12 cellular contexts compared by ENCODE assay signal in genomic region chr3:59660852-59661624, GRCh38.
A peak's percentile ranks its signal among the peaks of the same experiment; 100 is the strongest.
DNase-seq lines count a peak whose midpoint lies in the region; TF ChIP-seq lines count a peak whose summit lies in the region.
"Had no signal": no experiment of that assay in that cellular context is flagged by ENCODE, and none has a peak within 500 bp of the region (broad histone marks: within the 10 kb centered on the region; RNA-seq: fewer than 3 reads in every experiment).

No MANE protein-coding gene starts in this region.

- H3K14ac ChIP-seq in trophoblast cell (ENCODE audit: low read length): no peak overlapping the region

- H4K91ac ChIP-seq in trophoblast cell (ENCODE audit: low read depth, low read length): no peak overlapping the region

- no CpG with 5 or more reads among the region's 9 CpGs for WGBS in trophoblast cell (ENCODE audit: extremely low coverage, insufficient coverage, insufficient read length)

- H3K4ac ChIP-seq in trophoblast cell (ENCODE audit: low read depth, low read length): no peak overlapping the region

- H3K9ac ChIP-seq in trophoblast cell (ENCODE audit: low read length): no peak overlapping the region
- H3K9ac ChIP-seq: BLaER1 treated with 17β-estradiol and CSF1 and Interleukin-3, amounts not matched to agents 10 nM and 100 nM had no signal

- H3K4me2 ChIP-seq in trophoblast cell (ENCODE audit: low read length): no peak overlapping the region
- H3K4me2 ChIP-seq: BLaER1 treated with 17β-estradiol and CSF1 and Interleukin-3, amounts not matched to agents 10 nM and 100 nM had no signal

- no peaks in the 10 kb centered on the region for H3K79me1 ChIP-seq in trophoblast cell (ENCODE audit: low read length)

- no peak for TF ChIP-seq RAD21 in Ishikawa (IDR thresholded peaks at IDR 0.05; ENCODE audit: low read depth)

- H3K79me2 ChIP-seq in trophoblast cell (ENCODE audit: control insufficient read depth, insufficient read depth, low read length, poor library complexity): no peaks in the 10 kb centered on the region

- no peak for TF ChIP-seq EP300 in Ishikawa (IDR thresholded peaks at IDR 0.05; ENCODE audit: borderline replicate concordance)

- H2AFZ ChIP-seq in trophoblast cell (ENCODE audit: insufficient read depth, low read length, poor library complexity): no peak overlapping the region

- H3K23ac ChIP-seq in trophoblast cell (ENCODE audit: low read length): no peak overlapping the region

- H3K4me1 ChIP-seq in trophoblast cell (ENCODE audit: control insufficient read depth in 1 of 2, insufficient read depth in 2 of 2, low read length in 2 of 2): no peaks in the 10 kb centered on the region

- H4K12ac ChIP-seq in trophoblast cell (ENCODE audit: low read depth, low read length): no peak overlapping the region

- H2BK12ac ChIP-seq in trophoblast cell (ENCODE audit: low read length): no peak overlapping the region

- H3K9me3 ChIP-seq in trophoblast cell (ENCODE audit: insufficient read depth, low read depth, low read length): no peaks in the 10 kb centered on the region

- no peak overlapping the region for H3K4me3 ChIP-seq in trophoblast cell (ENCODE audit: low read depth, low read length)
- H3K4me3 ChIP-seq: BLaER1 treated with 17β-estradiol and CSF1 and Interleukin-3, amounts not matched to agents 10 nM and 100 nM; GM12878 had no signal

- H3K27me3 ChIP-seq in trophoblast cell (ENCODE audit: insufficient read depth, low read length): no peaks in the 10 kb centered on the region
- H3K27me3 ChIP-seq: BLaER1 treated with 17β-estradiol and CSF1 and Interleukin-3, amounts not matched to agents 10 nM and 100 nM; brain microvascular endothelial cell had no signal

- no peak overlapping the region for H2AK5ac ChIP-seq in trophoblast cell (ENCODE audit: low read length)

- H4K8ac ChIP-seq in trophoblast cell (ENCODE audit: low read depth, low read length): no peak overlapping the region

- H2BK120ac ChIP-seq in trophoblast cell (ENCODE audit: insufficient read depth, low read length, poor library complexity): no peak overlapping the region

- no peak overlapping the region for H3K18ac ChIP-seq in trophoblast cell (ENCODE audit: low read length)

- DNase-seq in NCI-H2081 treated with DMSO at 0.1 percent for 48 hours (lab: John Stamatoyannopoulos, UW): peak; percentile 68
- DNase-seq in amniotic epithelial cell (ENCODE audit: low read depth): peak; percentile 2
- peak; percentile 25 to 63 for DNase-seq in trophoblast cell
- no peak for DNase-seq in amniotic stem cell (lab: John Stamatoyannopoulos, UW)
- no peak for DNase-seq in AG08395 (ENCODE audit: low spot score)
- DNase-seq in T-helper 9 cell: no peak
- DNase-seq: activated gamma-delta T cell treated with Interleukin-2 at 50 U/mL for 16 hours, brain microvascular endothelial cell, Kasumi-1 had no signal

- H3K27ac ChIP-seq in trophoblast cell (ENCODE audit: low read depth, low read length): no peak overlapping the region
- H3K27ac ChIP-seq: BLaER1 treated with 17β-estradiol and CSF1 and Interleukin-3, amounts not matched to agents 10 nM and 100 nM; brain microvascular endothelial cell had no signal

- H2BK5ac ChIP-seq in trophoblast cell (ENCODE audit: low read depth, low read length, poor library complexity): no peak overlapping the region

- H3K36me3 ChIP-seq in trophoblast cell (ENCODE audit: control insufficient read depth in 1 of 2, insufficient read depth in 2 of 2, low read length in 2 of 2): no peaks in the 10 kb centered on the region
- H3K36me3 ChIP-seq: BLaER1 treated with 17β-estradiol and CSF1 and Interleukin-3, amounts not matched to agents 10 nM and 100 nM; brain microvascular endothelial cell had no signal

TF ChIP-seq in Ishikawa, 13 proteins besides CTCF, POLR2A, EP300 and RAD21:
- peak; percentile 56 for TF ChIP-seq TEAD4 (IDR thresholded peaks at IDR 0.05)
- TF ChIP-seq TAF1 (IDR thresholded peaks at IDR 0.05; ENCODE audit: low read depth): no peak
- no peak for TF ChIP-seq FOXM1 (IDR thresholded peaks at IDR 0.05; ENCODE audit: borderline replicate concordance, low read depth)
- peak; percentile 83 for TF ChIP-seq CEBPB (IDR thresholded peaks at IDR 0.05)
- TF ChIP-seq, protein P1, sequence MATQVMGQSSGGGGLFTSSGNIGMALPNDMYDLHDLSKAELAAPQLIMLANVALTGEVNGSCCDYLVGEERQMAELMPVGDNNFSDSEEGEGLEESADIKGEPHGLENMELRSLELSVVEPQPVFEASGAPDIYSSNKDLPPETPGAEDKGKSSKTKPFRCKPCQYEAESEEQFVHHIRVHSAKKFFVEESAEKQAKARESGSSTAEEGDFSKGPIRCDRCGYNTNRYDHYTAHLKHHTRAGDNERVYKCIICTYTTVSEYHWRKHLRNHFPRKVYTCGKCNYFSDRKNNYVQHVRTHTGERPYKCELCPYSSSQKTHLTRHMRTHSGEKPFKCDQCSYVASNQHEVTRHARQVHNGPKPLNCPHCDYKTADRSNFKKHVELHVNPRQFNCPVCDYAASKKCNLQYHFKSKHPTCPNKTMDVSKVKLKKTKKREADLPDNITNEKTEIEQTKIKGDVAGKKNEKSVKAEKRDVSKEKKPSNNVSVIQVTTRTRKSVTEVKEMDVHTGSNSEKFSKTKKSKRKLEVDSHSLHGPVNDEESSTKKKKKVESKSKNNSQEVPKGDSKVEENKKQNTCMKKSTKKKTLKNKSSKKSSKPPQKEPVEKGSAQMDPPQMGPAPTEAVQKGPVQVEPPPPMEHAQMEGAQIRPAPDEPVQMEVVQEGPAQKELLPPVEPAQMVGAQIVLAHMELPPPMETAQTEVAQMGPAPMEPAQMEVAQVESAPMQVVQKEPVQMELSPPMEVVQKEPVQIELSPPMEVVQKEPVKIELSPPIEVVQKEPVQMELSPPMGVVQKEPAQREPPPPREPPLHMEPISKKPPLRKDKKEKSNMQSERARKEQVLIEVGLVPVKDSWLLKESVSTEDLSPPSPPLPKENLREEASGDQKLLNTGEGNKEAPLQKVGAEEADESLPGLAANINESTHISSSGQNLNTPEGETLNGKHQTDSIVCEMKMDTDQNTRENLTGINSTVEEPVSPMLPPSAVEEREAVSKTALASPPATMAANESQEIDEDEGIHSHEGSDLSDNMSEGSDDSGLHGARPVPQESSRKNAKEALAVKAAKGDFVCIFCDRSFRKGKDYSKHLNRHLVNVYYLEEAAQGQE (IDR thresholded peaks at IDR 0.05; ENCODE audit: low read depth): no peak

Comparison
In these comparisons a context has a peak if more than half of its experiments do, and no peak if none do; other contexts are left out.
1. DNase-seq: peak in NCI-H2081 treated with DMSO at 0.1 percent for 48 hours (single experiment), amniotic epithelial cell (single experiment) and trophoblast cell (2 of 2); none in amniotic stem cell (single experiment), AG08395 (single experiment) and T-helper 9 cell (single experiment).